Comparison of ENCODE assay signal across 18 cellular contexts in the genomic region with DNA sequence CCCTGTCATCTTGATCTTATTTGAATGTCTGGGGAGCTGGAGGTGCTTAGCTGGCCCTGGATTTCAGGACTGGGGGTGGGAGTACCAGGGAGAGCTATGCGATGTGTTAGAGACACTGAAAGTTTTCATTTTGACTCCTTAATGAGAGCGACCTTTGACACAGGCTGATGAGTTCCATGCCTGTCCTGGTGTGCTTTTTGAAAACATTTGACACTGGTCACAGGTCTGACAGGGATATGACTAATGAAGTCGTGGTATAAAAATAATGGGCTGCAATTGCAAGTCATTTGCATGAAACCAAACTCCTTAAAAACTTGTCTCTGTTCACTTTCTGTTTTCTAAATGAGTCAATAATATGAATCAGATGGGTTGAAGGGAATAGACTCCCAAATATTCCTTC.
DNase-seq lines count a peak whose midpoint lies in the region; ATAC-seq lines count a peak whose summit lies in the region.
"Had no signal": no experiment of that assay in that cellular context is flagged by ENCODE, and none has a peak within 500 bp of the region (broad histone marks: within the 10 kb centered on the region; RNA-seq: fewer than 3 reads in every experiment).

No MANE protein-coding gene starts in this region.

- CTCF ChIA-PET in activated CD4-positive, alpha-beta T cell treated with anti-CD3 and anti-CD28 coated beads for 36 hours (lab: Charles Lee): no interaction called here

- H3K36me3 Mint-ChIP-seq in activated CD4-positive, alpha-beta T cell treated with anti-CD3 and anti-CD28 coated beads for 36 hours (ENCODE audit: low read depth): no peaks in the 10 kb centered on the region
- H3K36me3 Mint-ChIP-seq: activated naive CD8-positive, alpha-beta T cell treated with anti-CD3 and anti-CD28 coated beads, Interleukin-2, amount 10 ng/mL, durations not matched to agents 7 days and 5 days; naive B cell had no signal

- intact Hi-C loops in activated CD4-positive, alpha-beta T cell treated with anti-CD3 and anti-CD28 coated beads for 36 hours (cut with DNase I, micrococcal nuclease): no loop called here
- intact Hi-C loops in cardiac septum (cut with DNase I): no loop called here

- no peak overlapping the region for H3K27ac Mint-ChIP-seq in activated CD4-positive, alpha-beta T cell treated with anti-CD3 and anti-CD28 coated beads for 36 hours
- H3K27ac Mint-ChIP-seq: activated naive CD8-positive, alpha-beta T cell treated with anti-CD3 and anti-CD28 coated beads, Interleukin-2, amount 10 ng/mL, durations not matched to agents 7 days and 5 days; dendritic cell treated with granulocyte-macrophage colony-stimulating factor and Interleukin-4, amounts not matched to agents 40 ng/mL and 50 ng/mL, for 4 days; T-helper 2 cell treated with Interferon-gamma antibody and Interleukin-4, amounts not matched to agents 5 μg/mL and 100 μg/mL, for 36 hours had no signal

- H3K27ac ChIP-seq in epithelial cell of prostate: no peak overlapping the region
- H3K27ac ChIP-seq: sigmoid colon had no signal

- peaks cover 3% of the 10 kb centered on the region for H3K4me1 Mint-ChIP-seq in activated CD4-positive, alpha-beta T cell treated with anti-CD3 and anti-CD28 coated beads for 36 hours
- H3K4me1 Mint-ChIP-seq: activated naive CD8-positive, alpha-beta T cell treated with anti-CD3 and anti-CD28 coated beads, Interleukin-2, amount 10 ng/mL, durations not matched to agents 7 days and 5 days had no signal

- ATAC-seq in activated CD4-positive, alpha-beta T cell treated with anti-CD3 and anti-CD28 coated beads for 36 hours: peak; percentile 47
- peak; percentile 55 for ATAC-seq in HG03565 (IDR thresholded peaks at IDR 0.05; ENCODE audit: unreplicated experiment)
- no peak for ATAC-seq in HG02678 (IDR thresholded peaks at IDR 0.05; ENCODE audit: unreplicated experiment)
- ATAC-seq: Panc1 had no signal

- peaks cover 13% of the 10 kb centered on the region for H3K27me3 Mint-ChIP-seq in activated CD4-positive, alpha-beta T cell treated with anti-CD3 and anti-CD28 coated beads for 36 hours
- H3K27me3 Mint-ChIP-seq: dendritic cell treated with granulocyte-macrophage colony-stimulating factor and Interleukin-4, amounts not matched to agents 40 ng/mL and 50 ng/mL, for 4 days; naive B cell had no signal

- H3K9me3 Mint-ChIP-seq in activated CD4-positive, alpha-beta T cell treated with anti-CD3 and anti-CD28 coated beads for 36 hours (ENCODE audit: low read depth): no peaks in the 10 kb centered on the region
- H3K9me3 Mint-ChIP-seq: activated naive CD8-positive, alpha-beta T cell treated with anti-CD3 and anti-CD28 coated beads, Interleukin-2, amount 10 ng/mL, durations not matched to agents 7 days and 5 days; dendritic cell treated with granulocyte-macrophage colony-stimulating factor and Interleukin-4, amounts not matched to agents 40 ng/mL and 50 ng/mL, for 4 days; naive B cell; T-helper 2 cell treated with Interferon-gamma antibody and Interleukin-4, amounts not matched to agents 5 μg/mL and 100 μg/mL, for 36 hours had no signal

- DNase-seq in activated CD4-positive, alpha-beta T cell treated with anti-CD3 and anti-CD28 coated beads for 36 hours: no peak
- DNase-seq in activated CD4-positive, alpha-beta T cell treated with anti-CD3 and anti-CD28 coated beads for 1 hour: no peak
- DNase-seq in epithelial cell of prostate (ENCODE audit: low read depth, low spot score): peak; percentile 51
- DNase-seq in stromal cell of bone marrow (ENCODE audit: low read depth): peak; percentile 37
- DNase-seq in cardiac septum (ENCODE audit: low spot score): no peak
- DNase-seq in activated effector memory CD4-positive, alpha-beta T cell treated with anti-CD3 and anti-CD28 coated beads, Interleukin-2, amount 50 U/mL, for 16 hours: no peak
- DNase-seq: activated naive CD8-positive, alpha-beta T cell treated with anti-CD3 and anti-CD28 coated beads, Interleukin-2, amount 10 ng/mL, durations not matched to agents 7 days and 5 days; Caco-2; kidney glomerular epithelial cell; naive B cell; NCI-H1048; NCI-H345; sigmoid colon had no signal

- H3K4me3 Mint-ChIP-seq in activated CD4-positive, alpha-beta T cell treated with anti-CD3 and anti-CD28 coated beads for 36 hours: no peak overlapping the region
- H3K4me3 Mint-ChIP-seq: activated naive CD8-positive, alpha-beta T cell treated with anti-CD3 and anti-CD28 coated beads, Interleukin-2, amount 10 ng/mL, durations not matched to agents 7 days and 5 days; dendritic cell treated with granulocyte-macrophage colony-stimulating factor and Interleukin-4, amounts not matched to agents 40 ng/mL and 50 ng/mL, for 4 days; naive B cell; T-helper 2 cell treated with Interferon-gamma antibody and Interleukin-4, amounts not matched to agents 5 μg/mL and 100 μg/mL, for 36 hours had no signal

- POLR2A ChIA-PET in activated CD4-positive, alpha-beta T cell treated with anti-CD3 and anti-CD28 coated beads for 36 hours (lab: Charles Lee): no interaction called here

Comparison
In these comparisons a context has a peak if more than half of its experiments do, and no peak if none do; other contexts are left out.
1. DNase-seq: peak in epithelial cell of prostate (single experiment) and stromal cell of bone marrow (single experiment); none in activated CD4-positive, alpha-beta T cell treated with anti-CD3 and anti-CD28 coated beads for 36 hours (single experiment), activated CD4-positive, alpha-beta T cell treated with anti-CD3 and anti-CD28 coated beads for 1 hour (single experiment), cardiac septum (single experiment) and activated effector memory CD4-positive, alpha-beta T cell treated with anti-CD3 and anti-CD28 coated beads, Interleukin-2, amount 50 U/mL, for 16 hours (single experiment).